19 cellular contexts compared by ENCODE assay signal in the genomic region with DNA sequence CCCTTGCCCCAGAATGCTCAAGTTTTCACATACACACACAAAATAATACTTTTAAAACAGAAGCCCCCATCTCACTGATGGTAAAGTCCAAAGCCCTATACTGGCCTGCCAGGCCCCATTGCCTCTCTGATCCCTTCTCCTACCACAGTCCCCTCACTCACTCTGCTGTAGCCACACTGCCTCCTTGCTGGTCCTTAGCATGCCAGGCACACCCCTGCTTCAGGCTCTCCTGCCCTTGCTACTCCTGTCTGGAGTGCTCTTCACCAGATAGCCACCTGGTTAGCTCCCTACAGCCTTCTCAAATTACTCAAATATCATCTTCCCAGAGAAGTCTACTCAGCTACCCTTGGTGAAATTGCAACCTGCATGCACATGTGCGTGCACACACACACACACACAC.
"Had no signal": no experiment of that assay in that cellular context is flagged by ENCODE, and none has a peak within 500 bp of the region (broad histone marks: within the 10 kb centered on the region; RNA-seq: fewer than 3 reads in every experiment).

No MANE protein-coding gene starts in this region.

- DNase-seq: activated CD4-positive, alpha-beta T cell treated with anti-CD3 and anti-CD28 coated beads for 1 hour; activated gamma-delta T cell; adrenal gland; cortex of kidney; erythroblast; foreskin melanocyte; glutamatergic neuron; hippocampal formation; left ventricle myocardium inferior; nephron progenitor cell; nucleus accumbens; retina; spleen; stimulated activated CD4-positive, alpha-beta T cell treated with anti-CD3 and anti-CD28 coated beads, Interleukin-4, amount 100 ng/mL, for 4 hours had no signal

- H3K4me1 ChIP-seq: adrenal gland, breast epithelium, left ventricle myocardium inferior, spleen had no signal

- H3K4me3 Mint-ChIP-seq: activated naive CD4-positive, alpha-beta T cell treated with anti-CD3 and anti-CD28 coated beads, Interleukin-2, amount 50 U/mL, for 24 hours; nephron progenitor cell; stimulated activated memory B cell treated with anti-CD40 and anti-IgM and Interleukin-4, amounts not matched to agents 10 μg/mL and 1 μg/mL and 100 μg/mL, for 72 hours had no signal

- H3K27me3 ChIP-seq: adrenal gland, breast epithelium had no signal

- H3K9me3 ChIP-seq: adrenal gland, breast epithelium, left ventricle myocardium inferior, spleen, thoracic aorta had no signal

- H3K9me3 Mint-ChIP-seq: activated naive CD4-positive, alpha-beta T cell treated with anti-CD3 and anti-CD28 coated beads, Interleukin-2, amount 50 U/mL, for 24 hours; nephron progenitor cell; stimulated activated memory B cell treated with anti-CD40 and anti-IgM and Interleukin-4, amounts not matched to agents 10 μg/mL and 1 μg/mL and 100 μg/mL, for 72 hours had no signal

- H3K27ac Mint-ChIP-seq: activated naive CD4-positive, alpha-beta T cell treated with anti-CD3 and anti-CD28 coated beads, Interleukin-2, amount 50 U/mL, for 24 hours; nephron progenitor cell; stimulated activated memory B cell treated with anti-CD40 and anti-IgM and Interleukin-4, amounts not matched to agents 10 μg/mL and 1 μg/mL and 100 μg/mL, for 72 hours had no signal

- H3K4me3 ChIP-seq: adrenal gland, breast epithelium, left ventricle myocardium inferior, spleen, thoracic aorta had no signal

- H3K36me3 Mint-ChIP-seq: activated naive CD4-positive, alpha-beta T cell treated with anti-CD3 and anti-CD28 coated beads, Interleukin-2, amount 50 U/mL, for 24 hours; stimulated activated memory B cell treated with anti-CD40 and anti-IgM and Interleukin-4, amounts not matched to agents 10 μg/mL and 1 μg/mL and 100 μg/mL, for 72 hours had no signal

- H3K27me3 Mint-ChIP-seq: activated naive CD4-positive, alpha-beta T cell treated with anti-CD3 and anti-CD28 coated beads, Interleukin-2, amount 50 U/mL, for 24 hours had no signal

- H3K36me3 ChIP-seq: adrenal gland, breast epithelium, left ventricle myocardium inferior, spleen, thoracic aorta, WERI-Rb-1 had no signal

- H3K4me1 Mint-ChIP-seq: activated naive CD4-positive, alpha-beta T cell treated with anti-CD3 and anti-CD28 coated beads, Interleukin-2, amount 50 U/mL, for 24 hours; stimulated activated memory B cell treated with anti-CD40 and anti-IgM and Interleukin-4, amounts not matched to agents 10 μg/mL and 1 μg/mL and 100 μg/mL, for 72 hours had no signal

- H3K27ac ChIP-seq: adrenal gland, breast epithelium, left ventricle myocardium inferior, spleen, thoracic aorta, WERI-Rb-1 had no signal

- ATAC-seq: stimulated activated memory B cell treated with anti-CD40 and anti-IgM and Interleukin-4, amounts not matched to agents 10 μg/mL and 1 μg/mL and 100 μg/mL, for 72 hours had no signal
